Comparison of ENCODE assay signal across 9 cellular contexts in genomic region chr12:29726321-29726692, GRCh38. TPM values are rescaled to one million over a fixed set of nuclear protein-coding genes. Genes with fewer than 3 reads are reported as not detected.
DNase-seq lines count a peak whose midpoint lies in the region; ATAC-seq and TF ChIP-seq lines count a peak whose summit lies in the region.
"Had no signal": no experiment of that assay in that cellular context is flagged by ENCODE, and none has a peak within 500 bp of the region (broad histone marks: within the 10 kb centered on the region; RNA-seq: fewer than 3 reads in every experiment).

No MANE protein-coding gene starts in this region.

- intact Hi-C loops in breast epithelium (cut with DNase I; ENCODE audit: low total_unique reads): no loop called here
- intact Hi-C loops in lower lobe of right lung (cut with DNase I): no loop called here
- intact Hi-C loops in colonic mucosa (cut with DNase I): no loop called here

- DNase-seq in NCI-H2029 (lab: John Stamatoyannopoulos, UW): peak; percentile 38
- DNase-seq in breast epithelium (ENCODE audit: low spot score in 2 of 2): no peak
- DNase-seq in lower lobe of right lung: no peak
- no peak for DNase-seq in thoracic aorta (ENCODE audit: low spot score)
- no peak for DNase-seq in cerebellar cortex (ENCODE audit: low spot score)
- no peak for DNase-seq in activated naive CD4-positive, alpha-beta T cell treated with anti-CD3 and anti-CD28 coated beads, Interleukin-2, amount 10 ng/mL, durations not matched to agents 7 days and 5 days
- no peak for DNase-seq in colonic mucosa
- DNase-seq: activated CD4-positive, alpha-beta T cell treated with anti-CD3 and anti-CD28 coated beads, Interleukin-2, amount 50 U/mL, for 48 hours; natural killer cell had no signal

- H3K36me3 ChIP-seq in breast epithelium (no peaks in the 10 kb centered on the region), lower lobe of right lung (no peaks in the 10 kb centered on the region), thoracic aorta (no peaks in the 10 kb centered on the region), colonic mucosa (no peaks in the 10 kb centered on the region)

- CTCF ChIA-PET in activated naive CD4-positive, alpha-beta T cell treated with anti-CD3 and anti-CD28 coated beads, Interleukin-2, amount 10 ng/mL, durations not matched to agents 7 days and 5 days (lab: Charles Lee): no interaction called here

- H3K9me3 Mint-ChIP-seq in activated naive CD4-positive, alpha-beta T cell treated with anti-CD3 and anti-CD28 coated beads, Interleukin-2, amount 10 ng/mL, durations not matched to agents 7 days and 5 days: peaks cover 1% of the 10 kb centered on the region

- H3K27ac Mint-ChIP-seq in activated naive CD4-positive, alpha-beta T cell treated with anti-CD3 and anti-CD28 coated beads, Interleukin-2, amount 10 ng/mL, durations not matched to agents 7 days and 5 days: no peak overlapping the region
- H3K27ac Mint-ChIP-seq: natural killer cell had no signal

- H3K36me3 Mint-ChIP-seq in activated naive CD4-positive, alpha-beta T cell treated with anti-CD3 and anti-CD28 coated beads, Interleukin-2, amount 10 ng/mL, durations not matched to agents 7 days and 5 days: no peaks in the 10 kb centered on the region
- H3K36me3 Mint-ChIP-seq: natural killer cell had no signal

- H3K27ac ChIP-seq in breast epithelium (peak overlapping the region; percentile 65 to 69), lower lobe of right lung (peak overlapping the region; percentile 65), thoracic aorta (peak overlapping the region; percentile 83 to 86), colonic mucosa (no peak overlapping the region)

- TF ChIP-seq POLR2A in breast epithelium (IDR thresholded peaks at IDR 0.05): no peak

- no peaks in the 10 kb centered on the region for H3K27me3 Mint-ChIP-seq in activated naive CD4-positive, alpha-beta T cell treated with anti-CD3 and anti-CD28 coated beads, Interleukin-2, amount 10 ng/mL, durations not matched to agents 7 days and 5 days

- H3K4me1 ChIP-seq in breast epithelium: peaks cover 0 to 8% of the 10 kb centered on the region in 2 donors
- H3K4me1 ChIP-seq in lower lobe of right lung: peaks cover 16% of the 10 kb centered on the region
- peaks cover 17 to 34% of the 10 kb centered on the region in 2 donors for H3K4me1 ChIP-seq in thoracic aorta (ENCODE audit: control insufficient read depth in 1 of 2, low read depth in 2 of 2)
- H3K4me1 ChIP-seq in colonic mucosa: no peaks in the 10 kb centered on the region

- ATAC-seq in lower lobe of right lung (no peak), thoracic aorta (ENCODE audit: insufficient number of reproducible peaks, low FRiP score, low read depth) (no peak)
- ATAC-seq: natural killer cell had no signal

- no peaks in the 10 kb centered on the region for H3K27me3 ChIP-seq in breast epithelium
- no peaks in the 10 kb centered on the region for H3K27me3 ChIP-seq in lower lobe of right lung (ENCODE audit: low read depth)
- no peaks in the 10 kb centered on the region for H3K27me3 ChIP-seq in thoracic aorta (replicated peaks; ENCODE audit: insufficient read depth)
- no peaks in the 10 kb centered on the region for H3K27me3 ChIP-seq in colonic mucosa

- no peak overlapping the region for H3K4me3 Mint-ChIP-seq in activated naive CD4-positive, alpha-beta T cell treated with anti-CD3 and anti-CD28 coated beads, Interleukin-2, amount 10 ng/mL, durations not matched to agents 7 days and 5 days
- H3K4me3 Mint-ChIP-seq: natural killer cell had no signal

- TF ChIP-seq CTCF in breast epithelium (IDR thresholded peaks at IDR 0.05) (no peak), lower lobe of right lung (IDR thresholded peaks at IDR 0.05) (no peak), thoracic aorta (IDR thresholded peaks at IDR 0.05) (no peak), colonic mucosa (IDR thresholded peaks at IDR 0.05) (no peak)

- no peak overlapping the region for H3K4me3 ChIP-seq in breast epithelium
- H3K4me3 ChIP-seq in lower lobe of right lung: no peak overlapping the region
- peak overlapping the region; percentile 30 for H3K4me3 ChIP-seq in thoracic aorta
- H3K4me3 ChIP-seq in colonic mucosa: no peak overlapping the region

- H3K9ac ChIP-seq in colonic mucosa (ENCODE audit: low read depth in 2 of 2, low read length in 2 of 2): no peak overlapping the region

- no peaks in the 10 kb centered on the region for H3K4me1 Mint-ChIP-seq in activated naive CD4-positive, alpha-beta T cell treated with anti-CD3 and anti-CD28 coated beads, Interleukin-2, amount 10 ng/mL, durations not matched to agents 7 days and 5 days
- H3K4me1 Mint-ChIP-seq: natural killer cell had no signal

- H3K9me3 ChIP-seq in breast epithelium: no peaks in the 10 kb centered on the region
- H3K9me3 ChIP-seq in lower lobe of right lung: no peaks in the 10 kb centered on the region
- no peaks in the 10 kb centered on the region for H3K9me3 ChIP-seq in thoracic aorta
- no peaks in the 10 kb centered on the region for H3K9me3 ChIP-seq in colonic mucosa

RNA-seq across cellular contexts. Expression of gene TMTC1, which starts 57.4 kb away (rescaled TPM):
- 10 to 100 TPM; 49.9 to 87.2 (median 71.8) TPM for total RNA-seq in breast epithelium
- 24.8 TPM for total RNA-seq in lower lobe of right lung
- 100 to 1,000 TPM in 1 of 2 donors, 10 to 100 TPM in 1; 76.3 to 160 TPM for total RNA-seq in thoracic aorta
- 1 to 10 TPM; 3.3 to 6.3 TPM for total RNA-seq in colonic mucosa
